Comparison of ENCODE assay signal across 8 cellular contexts in the genomic region with DNA sequence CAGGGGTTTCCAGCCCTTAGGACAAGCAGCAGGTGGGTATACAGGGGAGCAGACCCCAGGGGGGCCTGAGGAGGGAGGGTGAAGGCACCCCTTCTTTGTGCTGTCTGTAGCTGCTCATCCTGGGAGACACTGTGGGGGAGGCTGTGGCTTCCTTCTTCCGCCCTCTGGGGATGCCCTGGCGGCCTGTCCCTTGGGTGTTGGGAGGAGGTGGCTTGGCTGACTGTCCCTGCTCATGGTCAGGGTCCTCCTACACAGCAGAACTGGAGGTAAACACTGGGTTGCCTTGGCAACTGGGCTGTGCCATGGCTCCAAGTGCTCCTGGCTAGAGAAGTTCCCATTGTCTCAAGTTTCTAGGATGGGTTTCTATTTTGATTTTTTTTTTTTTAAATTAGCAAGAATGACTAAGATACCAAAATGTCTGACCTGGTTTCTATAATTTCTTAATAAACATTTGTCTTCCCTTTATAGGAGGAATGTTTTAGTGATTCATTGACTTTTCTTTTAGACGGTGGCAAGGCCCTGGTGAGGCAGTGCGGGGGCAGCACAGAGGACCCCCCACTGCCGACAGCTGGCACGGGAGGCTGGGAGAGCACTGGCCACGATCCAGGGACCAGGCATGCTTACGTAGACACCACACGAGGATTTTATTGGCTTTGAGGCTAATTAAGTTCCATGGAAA. TPM values are rescaled to one million over a fixed set of nuclear protein-coding genes. Genes with fewer than 3 reads are reported as not detected.
DNase-seq lines count a peak whose midpoint lies in the region; ATAC-seq and TF ChIP-seq lines count a peak whose summit lies in the region.

No MANE protein-coding gene starts in this region.

- peak; percentile 58 for DNase-seq in AG09309 (ENCODE audit: low read depth)
- DNase-seq in SJSA1 (ENCODE audit: low read depth in 1 of 2, low spot score in 2 of 2): peak; percentile 95 to 97
- peak; percentile 70 for DNase-seq in dedifferentiated amniotic fluid mesenchymal stem cell (ENCODE audit: extremely low spot score)
- peak in 2 of 3 donors; percentile 43 to 73 for DNase-seq in mucosa of descending colon
- DNase-seq in upper lobe of right lung: peak; percentile 85
- DNase-seq in NCI-H1694 treated with DMSO at 0.1 percent for 48 hours (lab: John Stamatoyannopoulos, UW): no peak

- H3K4me3 ChIP-seq in AG09309 (ENCODE audit: control insufficient read depth, low read depth, low read length) (no peak overlapping the region), SJSA1 (no peak overlapping the region), mucosa of descending colon (no peak overlapping the region), upper lobe of right lung (no peak overlapping the region)

- H3K36me3 ChIP-seq in SJSA1: peaks cover 8% of the 10 kb centered on the region; the same call in 1 of the 2 replicates
- no peaks in the 10 kb centered on the region for H3K36me3 ChIP-seq in mucosa of descending colon (ENCODE audit: low read depth)
- H3K36me3 ChIP-seq in upper lobe of right lung: no peaks in the 10 kb centered on the region

- H3K27ac ChIP-seq in SJSA1 (peak overlapping the region; percentile 72), upper lobe of right lung (peak overlapping the region; percentile 88)

- no peaks in the 10 kb centered on the region for H3K9me3 ChIP-seq in SJSA1 (replicated peaks)
- no peaks in the 10 kb centered on the region for H3K9me3 ChIP-seq in mucosa of descending colon
- H3K9me3 ChIP-seq in upper lobe of right lung: no peaks in the 10 kb centered on the region

- intact Hi-C loops in mucosa of descending colon (cut with DNase I, micrococcal nuclease) (loop anchor here in 1 of 2 donors (10.0 kb wide), 1 partner anchor 56 kb away; no protein-coding TSS in a partner anchor), upper lobe of right lung (cut with DNase I) (no loop called here)

- no peaks in the 10 kb centered on the region for H3K27me3 ChIP-seq in SJSA1 (replicated peaks)
- H3K27me3 ChIP-seq in upper lobe of right lung: no peaks in the 10 kb centered on the region

- TF ChIP-seq CTCF in AG09309 (IDR thresholded peaks at IDR 0.05; ENCODE audit: control insufficient read depth, insufficient read depth, low read depth, low read length, missing control alignments): no peak
- TF ChIP-seq CTCF in mucosa of descending colon (IDR thresholded peaks at IDR 0.05): no peak
- TF ChIP-seq CTCF in upper lobe of right lung (IDR thresholded peaks at IDR 0.05): no peak

- ATAC-seq in GM18858 (IDR thresholded peaks at IDR 0.05; ENCODE audit: unreplicated experiment) (peak; percentile 33), HG03159 (IDR thresholded peaks at IDR 0.05; ENCODE audit: unreplicated experiment) (peak; percentile 51), mucosa of descending colon (peak; percentile 45), upper lobe of right lung (peak; percentile 73)

- H3K4me1 ChIP-seq in SJSA1 (replicated peaks) (peaks cover 29% of the 10 kb centered on the region), mucosa of descending colon (ENCODE audit: low read depth) (peaks cover 85% of the 10 kb centered on the region), upper lobe of right lung (peaks cover 98% of the 10 kb centered on the region)

RNA-seq across cellular contexts. Expression of gene KLF13, which starts 12.4 kb away (rescaled TPM):
- total RNA-seq in SJSA1 (2014; rRNA removed; shearing (Covaris generic)): 60.4 and 62.4 TPM in 2 replicates
- total RNA-seq in mucosa of descending colon (100 to 1,000 TPM in 1 of 3 donors, 10 to 100 TPM in 2; 72.4 to 107 (median 91.2) TPM), upper lobe of right lung (176 TPM)
